ENCODE assay signal across 23 cellular contexts in the genomic region with DNA sequence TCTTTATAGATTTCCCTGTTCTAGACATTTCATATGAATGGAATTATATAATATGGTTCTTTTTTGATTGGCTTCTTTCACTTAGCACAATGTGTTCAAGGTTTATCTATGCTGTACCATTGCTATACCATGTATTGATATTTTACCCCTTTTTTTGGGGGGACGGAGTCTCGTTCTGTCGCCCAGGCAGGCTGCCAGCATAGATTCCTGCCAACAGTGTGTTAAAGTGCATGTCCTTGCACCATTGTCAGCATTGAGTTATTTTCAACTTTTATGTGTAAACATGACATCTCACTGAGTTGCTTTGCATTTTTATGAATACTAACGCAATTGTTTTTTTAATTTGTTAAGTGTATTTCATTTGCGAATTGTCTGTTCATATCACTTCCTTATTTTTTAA.
"Had no signal": no experiment of that assay in that cellular context is flagged by ENCODE, and none has a peak within 500 bp of the region (broad histone marks: within the 10 kb centered on the region; RNA-seq: fewer than 3 reads in every experiment).

No MANE protein-coding gene starts in this region.

- H3K9me3 ChIP-seq: MG63, SJSA1 had no signal

- H3K4me3 ChIP-seq: MG63, SJSA1, SK-N-MC had no signal

- DNase-seq: IMR-90, Karpas-422, KG1, MG63, NCI-H1092, NCI-H1105 treated with DMSO at 0.1 percent for 48 hours, NCI-H1417 treated with DMSO at 0.1 percent for 48 hours, NCI-H146, NCI-H1694 treated with DMSO at 0.1 percent for 48 hours, NCI-H1930, NCI-H2081, NCI-H2107, NCI-H226, NCI-H446, NCI-H510A, NCI-H524 treated with DMSO at 0.1 percent for 48 hours, NCI-H69, NCI-H774, Right ventricle myocardium superior, RPMI8226, SIG-M5 had no signal

- H3K27me3 ChIP-seq: MG63, SJSA1 had no signal

- H3K36me3 ChIP-seq: MG63, SJSA1 had no signal

- H3K27ac ChIP-seq: SJSA1, SK-N-MC had no signal
